ENCODE assay signal across 1 cellular context in genomic region chr16:630024-630814, GRCh38.
TF ChIP-seq lines count a peak whose summit lies in the region.

No MANE protein-coding gene starts in this region.

TF ChIP-seq in WTC11, 78 proteins besides CTCF, POLR2A, EP300 and RAD21 (continued from another document):
- TF ChIP-seq ARID4B (CRISPR knock-in tag; IDR thresholded peaks at IDR 0.05; ENCODE audit: borderline replicate concordance) = peak; percentile 43; the same call in 1 of the 2 replicates
